ENCODE assay signal across 16 cellular contexts in the genomic region with DNA sequence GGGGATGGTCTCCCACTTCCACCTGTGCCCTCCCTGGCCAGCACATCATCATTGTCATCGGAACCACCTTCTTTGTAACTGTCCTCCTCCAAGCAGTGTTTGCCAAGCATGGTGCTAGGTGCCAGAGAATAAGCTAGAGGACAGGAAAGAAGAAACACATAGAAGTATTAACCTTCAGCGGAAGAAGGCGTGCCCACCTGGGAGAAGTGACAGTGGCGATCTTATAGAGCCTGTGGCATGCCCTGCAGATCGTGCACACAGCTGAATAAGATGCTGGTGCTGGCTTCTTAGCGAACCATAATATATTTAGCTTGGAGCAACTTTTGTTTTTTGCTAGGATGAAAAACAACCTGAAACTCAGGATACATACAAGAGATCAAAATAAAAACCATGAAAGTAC.
DNase-seq lines count a peak whose midpoint lies in the region; ATAC-seq and TF ChIP-seq lines count a peak whose summit lies in the region.
"Had no signal": no experiment of that assay in that cellular context is flagged by ENCODE, and none has a peak within 500 bp of the region (broad histone marks: within the 10 kb centered on the region; RNA-seq: fewer than 3 reads in every experiment).

No MANE protein-coding gene starts in this region.

- H3K36me3 Mint-ChIP-seq in activated CD4-positive, alpha-beta T cell treated with anti-CD3 and anti-CD28 coated beads, Interleukin-2, amount 10 ng/mL, durations not matched to agents 24 days and 14 days (ENCODE audit: low read depth) = peaks cover 12% of the 10 kb centered on the region
- H3K36me3 Mint-ChIP-seq in activated naive CD8-positive, alpha-beta T cell treated with anti-CD3 and anti-CD28 coated beads, Interleukin-2, amount 10 ng/mL, durations not matched to agents 7 days and 5 days = peaks cover 16% of the 10 kb centered on the region
- no peaks in the 10 kb centered on the region for H3K36me3 Mint-ChIP-seq in stimulated activated memory B cell treated with anti-CD40 and anti-IgM and Interleukin-4, amounts not matched to agents 10 μg/mL and 1 μg/mL and 100 μg/mL, for 72 hours
- H3K36me3 Mint-ChIP-seq: WTC11 had no signal

- no peak overlapping the region for H3K9ac ChIP-seq in KMS-11

- POLR2A ChIA-PET in activated naive CD8-positive, alpha-beta T cell treated with anti-CD3 and anti-CD28 coated beads, Interleukin-2, amount 10 ng/mL, durations not matched to agents 7 days and 5 days (lab: Charles Lee) = interaction anchor here (0.9 to 6.7 kb wide), 4 partner anchors 11 to 34 kb away, joined by 3 to 117 read pairs (median 18); no protein-coding TSS in a partner anchor

- peaks cover 51% of the 10 kb centered on the region for H3K4me1 Mint-ChIP-seq in activated CD4-positive, alpha-beta T cell treated with anti-CD3 and anti-CD28 coated beads, Interleukin-2, amount 10 ng/mL, durations not matched to agents 24 days and 14 days
- peaks cover 56% of the 10 kb centered on the region for H3K4me1 Mint-ChIP-seq in activated naive CD8-positive, alpha-beta T cell treated with anti-CD3 and anti-CD28 coated beads, Interleukin-2, amount 10 ng/mL, durations not matched to agents 7 days and 5 days
- H3K4me1 Mint-ChIP-seq in stimulated activated memory B cell treated with anti-CD40 and anti-IgM and Interleukin-4, amounts not matched to agents 10 μg/mL and 1 μg/mL and 100 μg/mL, for 72 hours = peaks cover 43% of the 10 kb centered on the region
- H3K4me1 Mint-ChIP-seq: WTC11 had no signal

- H3K4me3 ChIP-seq in KMS-11 (IDR thresholded peaks at IDR 0.05; ENCODE audit: insufficient read depth, low read depth, low read length) = no peak overlapping the region
- H3K4me3 ChIP-seq: thyroid gland had no signal

- intact Hi-C loops in activated CD4-positive, alpha-beta T cell treated with anti-CD3 and anti-CD28 coated beads, Interleukin-2, amount 10 ng/mL, durations not matched to agents 24 days and 14 days (cut with micrococcal nuclease) = loop anchor here (5.0 kb wide), 1 partner anchor 201 kb away; no protein-coding TSS in a partner anchor

- peaks cover 6% of the 10 kb centered on the region for H3K4me1 ChIP-seq in KMS-11 (ENCODE audit: low read depth, poor library complexity, severe bottlenecking)

- 0 out of 2 replicates have a peak overlapping the region, but pooled peaks have one; percentile 42 for H3K4me2 ChIP-seq in KMS-11

- DNase-seq in activated CD4-positive, alpha-beta T cell treated with anti-CD3 and anti-CD28 coated beads, Interleukin-2, amount 10 ng/mL, durations not matched to agents 24 days and 14 days = no peak
- no peak for DNase-seq in activated CD4-positive, alpha-beta T cell treated with anti-CD3 and anti-CD28 coated beads for 1 hour
- DNase-seq in activated naive CD8-positive, alpha-beta T cell treated with anti-CD3 and anti-CD28 coated beads, Interleukin-2, amount 10 ng/mL, durations not matched to agents 7 days and 5 days = no peak
- DNase-seq in NCI-H1694 (lab: John Stamatoyannopoulos, UW) (no peak), islet precursor cell (no peak)
- DNase-seq: cortex of kidney, NCI-H1694 treated with DMSO at 0.1 percent for 48 hours, NCI-H510A treated with DMSO at 0.1 percent for 48 hours, right cardiac atrium, SW 1271, thyroid gland had no signal

- H3K27me3 ChIP-seq in KMS-11 (ENCODE audit: insufficient read depth, low read depth) = no peaks in the 10 kb centered on the region
- H3K27me3 ChIP-seq: thyroid gland had no signal

- TF ChIP-seq CTCF in KMS-11 (conservative IDR thresholded peaks at IDR 0.05; ENCODE audit: low read depth, low read length) = no peak

- H3K79me2 ChIP-seq in KMS-11 (ENCODE audit: insufficient read depth, low read depth) = no peaks in the 10 kb centered on the region

- no peaks in the 10 kb centered on the region for H3K9me3 Mint-ChIP-seq in activated CD4-positive, alpha-beta T cell treated with anti-CD3 and anti-CD28 coated beads, Interleukin-2, amount 10 ng/mL, durations not matched to agents 24 days and 14 days
- no peaks in the 10 kb centered on the region for H3K9me3 Mint-ChIP-seq in activated naive CD8-positive, alpha-beta T cell treated with anti-CD3 and anti-CD28 coated beads, Interleukin-2, amount 10 ng/mL, durations not matched to agents 7 days and 5 days
- H3K9me3 Mint-ChIP-seq in stimulated activated memory B cell treated with anti-CD40 and anti-IgM and Interleukin-4, amounts not matched to agents 10 μg/mL and 1 μg/mL and 100 μg/mL, for 72 hours = no peaks in the 10 kb centered on the region
- H3K9me3 Mint-ChIP-seq: neural crest cell had no signal

- no peak overlapping the region for H3K27ac ChIP-seq in KMS-11

- H3K27me3 Mint-ChIP-seq in activated CD4-positive, alpha-beta T cell treated with anti-CD3 and anti-CD28 coated beads, Interleukin-2, amount 10 ng/mL, durations not matched to agents 24 days and 14 days = no peaks in the 10 kb centered on the region
- no peaks in the 10 kb centered on the region for H3K27me3 Mint-ChIP-seq in activated naive CD8-positive, alpha-beta T cell treated with anti-CD3 and anti-CD28 coated beads, Interleukin-2, amount 10 ng/mL, durations not matched to agents 7 days and 5 days
- no peaks in the 10 kb centered on the region for H3K27me3 Mint-ChIP-seq in stimulated activated memory B cell treated with anti-CD40 and anti-IgM and Interleukin-4, amounts not matched to agents 10 μg/mL and 1 μg/mL and 100 μg/mL, for 72 hours

- peak overlapping the region; percentile 83 for H3K27ac Mint-ChIP-seq in activated CD4-positive, alpha-beta T cell treated with anti-CD3 and anti-CD28 coated beads, Interleukin-2, amount 10 ng/mL, durations not matched to agents 24 days and 14 days
- peak overlapping the region; percentile 87 for H3K27ac Mint-ChIP-seq in activated naive CD8-positive, alpha-beta T cell treated with anti-CD3 and anti-CD28 coated beads, Interleukin-2, amount 10 ng/mL, durations not matched to agents 7 days and 5 days
- peak overlapping the region; percentile 93 for H3K27ac Mint-ChIP-seq in stimulated activated memory B cell treated with anti-CD40 and anti-IgM and Interleukin-4, amounts not matched to agents 10 μg/mL and 1 μg/mL and 100 μg/mL, for 72 hours
- H3K27ac Mint-ChIP-seq: WTC11 had no signal

- ATAC-seq in activated naive CD8-positive, alpha-beta T cell treated with anti-CD3 and anti-CD28 coated beads, Interleukin-2, amount 10 ng/mL, durations not matched to agents 7 days and 5 days (ENCODE audit: low read depth) = no peak
- ATAC-seq in stimulated activated memory B cell treated with anti-CD40 and anti-IgM and Interleukin-4, amounts not matched to agents 10 μg/mL and 1 μg/mL and 100 μg/mL, for 72 hours = peak; percentile 49
- no peak for ATAC-seq in activated CD4-positive, CD25-positive, alpha-beta regulatory T cell treated with anti-CD3 and anti-CD28 coated beads, Interleukin-2, amount 50 U/mL, for 24 hours
- ATAC-seq: right cardiac atrium, WTC11 had no signal

- no peak overlapping the region for H2AFZ ChIP-seq in KMS-11 (ENCODE audit: low read depth)

- H3K4me3 Mint-ChIP-seq in activated CD4-positive, alpha-beta T cell treated with anti-CD3 and anti-CD28 coated beads, Interleukin-2, amount 10 ng/mL, durations not matched to agents 24 days and 14 days = peak overlapping the region; percentile 45
- peak overlapping the region; percentile 77 for H3K4me3 Mint-ChIP-seq in activated naive CD8-positive, alpha-beta T cell treated with anti-CD3 and anti-CD28 coated beads, Interleukin-2, amount 10 ng/mL, durations not matched to agents 7 days and 5 days
- peak overlapping the region; percentile 60 for H3K4me3 Mint-ChIP-seq in stimulated activated memory B cell treated with anti-CD40 and anti-IgM and Interleukin-4, amounts not matched to agents 10 μg/mL and 1 μg/mL and 100 μg/mL, for 72 hours
- H3K4me3 Mint-ChIP-seq: neural crest cell, WTC11 had no signal

- H3K36me3 ChIP-seq in KMS-11 (ENCODE audit: insufficient read depth) = no peaks in the 10 kb centered on the region
- H3K36me3 ChIP-seq: thyroid gland had no signal

- no peaks in the 10 kb centered on the region for H4K20me1 ChIP-seq in KMS-11 (ENCODE audit: insufficient read depth)
